ENCODE assay signal across 8 cellular contexts in genomic region chr9:36728651-36729520, GRCh38.
DNase-seq lines count a peak whose midpoint lies in the region; ATAC-seq, FAIRE-seq and TF ChIP-seq lines count a peak whose summit lies in the region.

No MANE protein-coding gene starts in this region.

- 33 to 39% (median 38%) methylated on average over 5 of the region's 5 CpGs for WGBS in small intestine, 3 donors

- H3K4me1 ChIP-seq in small intestine (ENCODE audit: control insufficient read depth in 2 of 2, insufficient read depth in 1 of 2, low read depth in 1 of 2, low read length in 1 of 2): no peaks in the 10 kb centered on the region

- H3K9me3 ChIP-seq in SK-N-MC (ENCODE audit: low read depth, low read length) (no peaks in the 10 kb centered on the region), small intestine (ENCODE audit: control insufficient read depth, low read depth) (no peaks in the 10 kb centered on the region)

- H3K27ac Mint-ChIP-seq in activated naive CD4-positive, alpha-beta T cell treated with anti-CD3 and anti-CD28 coated beads, Interleukin-2, amount 50 U/mL, for 72 hours: no peak overlapping the region

- H3K36me3 ChIP-seq in SK-N-MC (ENCODE audit: insufficient read depth, low read length) (no peaks in the 10 kb centered on the region), small intestine (ENCODE audit: control insufficient read depth in 2 of 2, insufficient read depth in 2 of 2, low read length in 2 of 2) (no peaks in the 10 kb centered on the region)

- H3K9ac ChIP-seq in SK-N-MC (ENCODE audit: insufficient read length): no peak overlapping the region

- ATAC-seq in activated naive CD4-positive, alpha-beta T cell treated with anti-CD3 and anti-CD28 coated beads, Interleukin-2, amount 50 U/mL, for 72 hours: peak; percentile 71 to 80
- ATAC-seq in left cardiac atrium (peak in 1 of 2 donors; percentile 16), GM18520 (IDR thresholded peaks at IDR 0.05; ENCODE audit: unreplicated experiment) (no peak)

- H3K4me3 ChIP-seq in GM12875 (ENCODE audit: low read depth, low read length) (no peak overlapping the region), LNCaP clone FGC (ENCODE audit: low read depth, low read length) (no peak overlapping the region), SK-N-MC (no peak overlapping the region), small intestine (ENCODE audit: low read depth in 1 of 2, low read length in 2 of 2) (no peak overlapping the region)

- H3K27ac ChIP-seq in SK-N-MC (no peak overlapping the region), small intestine (ENCODE audit: low read depth in 1 of 2, low read length in 1 of 2) (no peak overlapping the region)

- no peaks in the 10 kb centered on the region for H3K27me3 ChIP-seq in small intestine (ENCODE audit: control insufficient read depth in 2 of 2, insufficient read depth in 2 of 2, low read length in 2 of 2)

- TF ChIP-seq CTCF in GM12875 (IDR thresholded peaks at IDR 0.05; ENCODE audit: borderline replicate concordance, insufficient read depth, low read depth, low read length) (peak; percentile 90), LNCaP clone FGC (IDR thresholded peaks at IDR 0.05; ENCODE audit: control insufficient read depth, extremely low read depth, insufficient read depth) (peak; percentile 85)

- no peak for FAIRE-seq in small intestine (lab: Jason Lieb, UNC)

- H3K9me3 Mint-ChIP-seq in activated naive CD4-positive, alpha-beta T cell treated with anti-CD3 and anti-CD28 coated beads, Interleukin-2, amount 50 U/mL, for 72 hours: no peaks in the 10 kb centered on the region

- DNase-seq in 8988T: peak; percentile 52
- DNase-seq in LNCaP clone FGC (ENCODE audit: low read depth): no peak
- peak; percentile 20 for DNase-seq in SK-N-MC (ENCODE audit: low read depth, low spot score)
- peak; percentile 69 to 75 for DNase-seq in activated naive CD4-positive, alpha-beta T cell treated with anti-CD3 and anti-CD28 coated beads, Interleukin-2, amount 50 U/mL, for 72 hours (ENCODE audit: low spot score in 2 of 2)
- peak; percentile 41 for DNase-seq in left cardiac atrium
- peak; percentile 65 for DNase-seq in small intestine

- intact Hi-C loops in left cardiac atrium (cut with DNase I): no loop called here

- no peaks in the 10 kb centered on the region for H3K36me3 Mint-ChIP-seq in activated naive CD4-positive, alpha-beta T cell treated with anti-CD3 and anti-CD28 coated beads, Interleukin-2, amount 50 U/mL, for 72 hours
